1 cellular context compared by ENCODE assay signal in the genomic region with DNA sequence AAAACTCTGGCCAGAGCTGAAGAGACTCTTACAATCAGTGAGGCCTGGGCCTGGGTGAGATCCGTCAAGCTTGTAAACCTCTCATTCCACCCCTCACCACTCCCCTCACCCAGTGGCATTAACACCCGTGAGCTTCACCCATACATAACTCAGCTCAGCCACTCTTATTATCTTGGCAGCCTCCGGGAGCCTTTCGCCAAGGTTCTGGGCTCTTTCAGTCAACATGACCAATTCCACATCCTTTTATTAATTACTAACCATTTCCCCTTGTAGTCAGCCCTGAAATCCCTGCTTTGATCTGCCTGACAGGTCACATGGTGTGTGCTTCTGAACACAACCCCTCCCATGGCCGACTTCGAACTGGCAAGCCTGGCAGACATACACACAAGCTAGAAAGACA.
TF ChIP-seq lines count a peak whose summit lies in the region.

No MANE protein-coding gene starts in this region.

TF ChIP-seq in HepG2, 621 proteins besides CTCF, POLR2A, EP300 and RAD21 (continued from another document):
- TF ChIP-seq, protein P1, sequence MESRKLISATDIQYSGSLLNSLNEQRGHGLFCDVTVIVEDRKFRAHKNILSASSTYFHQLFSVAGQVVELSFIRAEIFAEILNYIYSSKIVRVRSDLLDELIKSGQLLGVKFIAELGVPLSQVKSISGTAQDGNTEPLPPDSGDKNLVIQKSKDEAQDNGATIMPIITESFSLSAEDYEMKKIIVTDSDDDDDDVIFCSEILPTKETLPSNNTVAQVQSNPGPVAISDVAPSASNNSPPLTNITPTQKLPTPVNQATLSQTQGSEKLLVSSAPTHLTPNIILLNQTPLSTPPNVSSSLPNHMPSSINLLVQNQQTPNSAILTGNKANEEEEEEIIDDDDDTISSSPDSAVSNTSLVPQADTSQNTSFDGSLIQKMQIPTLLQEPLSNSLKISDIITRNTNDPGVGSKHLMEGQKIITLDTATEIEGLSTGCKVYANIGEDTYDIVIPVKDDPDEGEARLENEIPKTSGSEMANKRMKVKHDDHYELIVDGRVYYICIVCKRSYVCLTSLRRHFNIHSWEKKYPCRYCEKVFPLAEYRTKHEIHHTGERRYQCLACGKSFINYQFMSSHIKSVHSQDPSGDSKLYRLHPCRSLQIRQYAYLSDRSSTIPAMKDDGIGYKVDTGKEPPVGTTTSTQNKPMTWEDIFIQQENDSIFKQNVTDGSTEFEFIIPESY (CRISPR knock-in tag; IDR thresholded peaks at IDR 0.05) = no peak
- TF ChIP-seq ARNT2 (CRISPR knock-in tag; IDR thresholded peaks at IDR 0.05; ENCODE audit: low read depth) (no peak), SRSF4 (IDR thresholded peaks at IDR 0.05; ENCODE audit: low read depth, low read length, poor library complexity, severe bottlenecking) (no peak), MEIS2 (CRISPR knock-in tag; IDR thresholded peaks at IDR 0.05) (peak; percentile 94; the same call in 1 of the 2 replicates), SATB2 (CRISPR knock-in tag; IDR thresholded peaks at IDR 0.05) (0 out of 2 replicates have a peak, but pooled peaks have one; percentile 41), SOX5 (CRISPR knock-in tag; IDR thresholded peaks at IDR 0.05; ENCODE audit: borderline replicate concordance) (peak; percentile 8; the same call in 1 of the 2 replicates), RAD51 (IDR thresholded peaks at IDR 0.05; ENCODE audit: borderline replicate concordance) (peak; percentile 28; the same call in 1 of the 2 replicates), SOX13 (IDR thresholded peaks at IDR 0.05) (no peak), SOX13 (CRISPR knock-in tag; conservative IDR thresholded peaks at IDR 0.05 in 1 of 2, IDR thresholded peaks at IDR 0.05 in 1 of 2) (peak in 1 of 2 experiments; percentile 22; a peak in 1 of 4 replicates), PITX1 (CRISPR knock-in tag; IDR thresholded peaks at IDR 0.05) (0 out of 2 replicates have a peak, but pooled peaks have one; percentile 16), EZH2 (conservative IDR thresholded peaks at IDR 0.05; ENCODE audit: low read depth, low read length) (no peak), TCF7 (IDR thresholded peaks at IDR 0.05; ENCODE audit: low read depth) (peak; percentile 76; the same call in 1 of the 2 replicates), FOXP1 (IDR thresholded peaks at IDR 0.05) (no peak), FOXP1 (CRISPR knock-in tag; IDR thresholded peaks at IDR 0.05) (no peak), HMG20B (CRISPR knock-in tag; conservative IDR thresholded peaks at IDR 0.05) (0 out of 2 replicates have a peak, but pooled peaks have one; percentile 28), ZNF619 (CRISPR knock-in tag; IDR thresholded peaks at IDR 0.05) (no peak), ETV5 (CRISPR knock-in tag; IDR thresholded peaks at IDR 0.05; ENCODE audit: borderline replicate concordance) (peak; percentile 15; the same call in 1 of the 2 replicates), BHLHE40 (IDR thresholded peaks at IDR 0.05; ENCODE audit: low read length) (0 out of 2 replicates have a peak, but pooled peaks have one; percentile 32), FOXA3 (CRISPR knock-in tag; IDR thresholded peaks at IDR 0.05) (0 out of 2 replicates have a peak, but pooled peaks have one; percentile 6), NFKB2 (CRISPR knock-in tag; IDR thresholded peaks at IDR 0.05; ENCODE audit: borderline replicate concordance) (no peak), MED13 (CRISPR knock-in tag; IDR thresholded peaks at IDR 0.05) (no peak)
- TF ChIP-seq, protein P2, sequence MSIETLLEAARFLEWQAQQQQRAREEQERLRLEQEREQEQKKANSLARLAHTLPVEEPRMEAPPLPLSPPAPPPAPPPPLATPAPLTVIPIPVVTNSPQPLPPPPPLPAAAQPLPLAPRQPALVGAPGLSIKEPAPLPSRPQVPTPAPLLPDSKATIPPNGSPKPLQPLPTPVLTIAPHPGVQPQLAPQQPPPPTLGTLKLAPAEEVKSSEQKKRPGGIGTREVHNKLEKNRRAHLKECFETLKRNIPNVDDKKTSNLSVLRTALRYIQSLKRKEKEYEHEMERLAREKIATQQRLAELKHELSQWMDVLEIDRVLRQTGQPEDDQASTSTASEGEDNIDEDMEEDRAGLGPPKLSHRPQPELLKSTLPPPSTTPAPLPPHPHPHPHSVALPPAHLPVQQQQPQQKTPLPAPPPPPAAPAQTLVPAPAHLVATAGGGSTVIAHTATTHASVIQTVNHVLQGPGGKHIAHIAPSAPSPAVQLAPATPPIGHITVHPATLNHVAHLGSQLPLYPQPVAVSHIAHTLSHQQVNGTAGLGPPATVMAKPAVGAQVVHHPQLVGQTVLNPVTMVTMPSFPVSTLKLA (IDR thresholded peaks at IDR 0.05) = no peak
- TF ChIP-seq, protein P3, sequence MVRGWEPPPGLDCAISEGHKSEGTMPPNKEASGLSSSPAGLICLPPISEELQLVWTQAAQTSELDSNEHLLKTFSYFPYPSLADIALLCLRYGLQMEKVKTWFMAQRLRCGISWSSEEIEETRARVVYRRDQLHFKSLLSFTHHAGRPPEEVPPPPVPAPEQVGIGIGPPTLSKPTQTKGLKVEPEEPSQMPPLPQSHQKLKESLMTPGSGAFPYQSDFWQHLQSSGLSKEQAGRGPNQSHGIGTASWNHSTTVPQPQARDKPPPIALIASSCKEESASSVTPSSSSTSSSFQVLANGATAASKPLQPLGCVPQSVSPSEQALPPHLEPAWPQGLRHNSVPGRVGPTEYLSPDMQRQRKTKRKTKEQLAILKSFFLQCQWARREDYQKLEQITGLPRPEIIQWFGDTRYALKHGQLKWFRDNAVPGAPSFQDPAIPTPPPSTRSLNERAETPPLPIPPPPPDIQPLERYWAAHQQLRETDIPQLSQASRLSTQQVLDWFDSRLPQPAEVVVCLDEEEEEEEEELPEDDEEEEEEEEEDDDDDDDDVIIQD (CRISPR knock-in tag; IDR thresholded peaks at IDR 0.05; ENCODE audit: low read depth) = 0 out of 2 replicates have a peak, but pooled peaks have one; percentile 33
- TF ChIP-seq, protein P4, sequence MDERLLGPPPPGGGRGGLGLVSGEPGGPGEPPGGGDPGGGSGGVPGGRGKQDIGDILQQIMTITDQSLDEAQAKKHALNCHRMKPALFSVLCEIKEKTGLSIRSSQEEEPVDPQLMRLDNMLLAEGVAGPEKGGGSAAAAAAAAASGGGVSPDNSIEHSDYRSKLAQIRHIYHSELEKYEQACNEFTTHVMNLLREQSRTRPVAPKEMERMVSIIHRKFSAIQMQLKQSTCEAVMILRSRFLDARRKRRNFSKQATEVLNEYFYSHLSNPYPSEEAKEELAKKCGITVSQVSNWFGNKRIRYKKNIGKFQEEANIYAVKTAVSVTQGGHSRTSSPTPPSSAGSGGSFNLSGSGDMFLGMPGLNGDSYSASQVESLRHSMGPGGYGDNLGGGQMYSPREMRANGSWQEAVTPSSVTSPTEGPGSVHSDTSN (CRISPR knock-in tag; IDR thresholded peaks at IDR 0.05) = peak; percentile 73
- TF ChIP-seq, protein P5, sequence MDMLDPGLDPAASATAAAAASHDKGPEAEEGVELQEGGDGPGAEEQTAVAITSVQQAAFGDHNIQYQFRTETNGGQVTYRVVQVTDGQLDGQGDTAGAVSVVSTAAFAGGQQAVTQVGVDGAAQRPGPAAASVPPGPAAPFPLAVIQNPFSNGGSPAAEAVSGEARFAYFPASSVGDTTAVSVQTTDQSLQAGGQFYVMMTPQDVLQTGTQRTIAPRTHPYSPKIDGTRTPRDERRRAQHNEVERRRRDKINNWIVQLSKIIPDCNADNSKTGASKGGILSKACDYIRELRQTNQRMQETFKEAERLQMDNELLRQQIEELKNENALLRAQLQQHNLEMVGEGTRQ (IDR thresholded peaks at IDR 0.05; ENCODE audit: low read depth, low read length) = peak; percentile 67; the same call in 1 of the 2 replicates
- TF ChIP-seq, protein P5 (CRISPR knock-in tag; IDR thresholded peaks at IDR 0.05; ENCODE audit: borderline replicate concordance) = no peak; the same call in 1 of the 2 replicates
- TF ChIP-seq, protein P6, sequence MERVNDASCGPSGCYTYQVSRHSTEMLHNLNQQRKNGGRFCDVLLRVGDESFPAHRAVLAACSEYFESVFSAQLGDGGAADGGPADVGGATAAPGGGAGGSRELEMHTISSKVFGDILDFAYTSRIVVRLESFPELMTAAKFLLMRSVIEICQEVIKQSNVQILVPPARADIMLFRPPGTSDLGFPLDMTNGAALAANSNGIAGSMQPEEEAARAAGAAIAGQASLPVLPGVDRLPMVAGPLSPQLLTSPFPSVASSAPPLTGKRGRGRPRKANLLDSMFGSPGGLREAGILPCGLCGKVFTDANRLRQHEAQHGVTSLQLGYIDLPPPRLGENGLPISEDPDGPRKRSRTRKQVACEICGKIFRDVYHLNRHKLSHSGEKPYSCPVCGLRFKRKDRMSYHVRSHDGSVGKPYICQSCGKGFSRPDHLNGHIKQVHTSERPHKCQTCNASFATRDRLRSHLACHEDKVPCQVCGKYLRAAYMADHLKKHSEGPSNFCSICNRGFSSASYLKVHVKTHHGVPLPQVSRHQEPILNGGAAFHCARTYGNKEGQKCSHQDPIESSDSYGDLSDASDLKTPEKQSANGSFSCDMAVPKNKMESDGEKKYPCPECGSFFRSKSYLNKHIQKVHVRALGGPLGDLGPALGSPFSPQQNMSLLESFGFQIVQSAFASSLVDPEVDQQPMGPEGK (CRISPR knock-in tag; IDR thresholded peaks at IDR 0.05) = no peak
- TF ChIP-seq, protein P7, sequence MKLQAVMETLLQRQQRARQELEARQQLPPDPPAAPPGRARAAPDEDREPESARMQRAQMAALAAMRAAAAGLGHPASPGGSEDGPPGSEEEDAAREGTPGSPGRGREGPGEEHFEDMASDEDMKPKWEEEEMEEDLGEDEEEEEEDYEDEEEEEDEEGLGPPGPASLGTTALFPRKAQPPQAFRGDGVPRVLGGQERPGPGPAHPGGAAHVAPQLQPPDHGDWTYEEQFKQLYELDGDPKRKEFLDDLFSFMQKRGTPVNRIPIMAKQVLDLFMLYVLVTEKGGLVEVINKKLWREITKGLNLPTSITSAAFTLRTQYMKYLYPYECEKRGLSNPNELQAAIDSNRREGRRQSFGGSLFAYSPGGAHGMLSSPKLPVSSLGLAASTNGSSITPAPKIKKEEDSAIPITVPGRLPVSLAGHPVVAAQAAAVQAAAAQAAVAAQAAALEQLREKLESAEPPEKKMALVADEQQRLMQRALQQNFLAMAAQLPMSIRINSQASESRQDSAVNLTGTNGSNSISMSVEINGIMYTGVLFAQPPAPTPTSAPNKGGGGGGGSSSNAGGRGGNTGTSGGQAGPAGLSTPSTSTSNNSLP (IDR thresholded peaks at IDR 0.05; ENCODE audit: low read depth, low read length) = peak; percentile 76
- TF ChIP-seq, protein P8, sequence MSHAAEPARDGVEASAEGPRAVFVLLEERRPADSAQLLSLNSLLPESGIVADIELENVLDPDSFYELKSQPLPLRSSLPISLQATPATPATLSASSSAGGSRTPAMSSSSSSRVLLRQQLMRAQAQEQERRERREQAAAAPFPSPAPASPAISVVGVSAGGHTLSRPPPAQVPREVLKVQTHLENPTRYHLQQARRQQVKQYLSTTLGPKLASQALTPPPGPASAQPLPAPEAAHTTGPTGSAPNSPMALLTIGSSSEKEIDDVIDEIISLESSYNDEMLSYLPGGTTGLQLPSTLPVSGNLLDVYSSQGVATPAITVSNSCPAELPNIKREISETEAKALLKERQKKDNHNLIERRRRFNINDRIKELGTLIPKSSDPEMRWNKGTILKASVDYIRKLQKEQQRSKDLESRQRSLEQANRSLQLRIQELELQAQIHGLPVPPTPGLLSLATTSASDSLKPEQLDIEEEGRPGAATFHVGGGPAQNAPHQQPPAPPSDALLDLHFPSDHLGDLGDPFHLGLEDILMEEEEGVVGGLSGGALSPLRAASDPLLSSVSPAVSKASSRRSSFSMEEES (CRISPR knock-in tag; IDR thresholded peaks at IDR 0.05) = peak; percentile 71
